ENCODE assay signal across 1 cellular context in genomic region chr6:42938987-42939809, GRCh38.
TF ChIP-seq lines count a peak whose summit lies in the region.

No MANE protein-coding gene starts in this region.

TF ChIP-seq in H1, 55 proteins besides CTCF, POLR2A, EP300 and RAD21:
- TF ChIP-seq TBP (IDR thresholded peaks at IDR 0.05; ENCODE audit: low read depth, low read length): no peak
- TF ChIP-seq BACH1 (IDR thresholded peaks at IDR 0.05; ENCODE audit: low read length): no peak
- TF ChIP-seq ZNF274 (IDR thresholded peaks at IDR 0.05; ENCODE audit: borderline replicate concordance, extremely low read depth, low read length): no peak
- TF ChIP-seq MAFK (IDR thresholded peaks at IDR 0.05; ENCODE audit: low read depth, low read length): no peak
- no peak for TF ChIP-seq RXRA (IDR thresholded peaks at IDR 0.05; ENCODE audit: insufficient read depth, low read depth, low read length)
- peak; percentile 22; the same call in 1 of the 2 replicates for TF ChIP-seq POLR2AphosphoS5 (IDR thresholded peaks at IDR 0.05; ENCODE audit: low read depth, low read length)
